In the genomic region with DNA sequence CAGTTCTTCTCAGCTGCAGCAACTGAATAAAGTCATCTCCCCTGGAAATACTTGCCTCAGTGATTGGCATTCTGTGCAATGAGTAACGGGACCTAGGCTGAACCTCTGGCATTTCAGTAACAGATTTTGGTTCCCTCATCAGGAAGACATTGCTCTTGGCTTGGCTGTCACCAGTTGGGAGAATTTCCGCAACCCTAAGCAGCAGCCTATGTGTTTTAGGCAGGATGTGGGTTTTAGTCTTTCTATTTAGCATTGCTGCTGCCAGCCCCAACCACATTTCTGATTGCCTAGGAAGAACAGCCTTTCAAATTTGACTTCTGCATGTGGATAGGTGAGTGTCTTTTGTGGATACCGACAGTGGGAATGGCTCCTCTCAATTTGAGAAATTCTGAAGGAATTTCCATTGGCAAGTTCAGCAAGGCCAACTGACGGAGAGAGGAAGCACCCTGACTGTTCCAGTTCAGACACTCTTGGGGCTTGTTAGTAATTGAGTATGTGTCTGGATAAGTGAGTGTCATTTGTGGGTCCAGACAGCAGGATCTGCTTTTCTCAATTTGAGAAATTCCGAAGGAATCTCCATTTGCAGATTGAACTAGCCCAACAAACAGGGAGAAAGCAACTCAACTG, we compare ENCODE assay signal across 11 cellular contexts. TPM values are rescaled to one million over a fixed set of nuclear protein-coding genes. Genes with fewer than 3 reads are reported as not detected.
DNase-seq lines count a peak whose midpoint lies in the region; TF ChIP-seq lines count a peak whose summit lies in the region.
"Had no signal": no experiment of that assay in that cellular context is flagged by ENCODE, and none has a peak within 500 bp of the region (broad histone marks: within the 10 kb centered on the region; RNA-seq: fewer than 3 reads in every experiment).

No MANE protein-coding gene starts in this region.

- H3K4me3 ChIP-seq in transverse colon (no peak overlapping the region), brain microvascular endothelial cell (ENCODE audit: low read depth, low read length) (no peak overlapping the region)

- 59 to 60% methylated on average over 1 to 5 of the region's 5 CpGs for WGBS in transverse colon (ENCODE audit: low coverage in 1 of 2), 2 donors

- no peaks in the 10 kb centered on the region for H3K27me3 Mint-ChIP-seq in T-helper 1 cell treated with Interleukin-12 subunit alpha and Interleukin-12 subunit beta and Interleukin-4 antibody, amounts not matched to agents 30 μg/mL and 1 μg/mL, for 36 hours (ENCODE audit: low read depth)
- H3K27me3 Mint-ChIP-seq in activated naive CD8-positive, alpha-beta T cell treated with anti-CD3 and anti-CD28 coated beads for 36 hours, result no peaks in the 10 kb centered on the region
- no peaks in the 10 kb centered on the region for H3K27me3 Mint-ChIP-seq in chondrocyte (ENCODE audit: low read depth)

- H3K9me3 Mint-ChIP-seq in T-helper 1 cell treated with Interleukin-12 subunit alpha and Interleukin-12 subunit beta and Interleukin-4 antibody, amounts not matched to agents 30 μg/mL and 1 μg/mL, for 36 hours, result no peaks in the 10 kb centered on the region
- no peaks in the 10 kb centered on the region for H3K9me3 Mint-ChIP-seq in activated naive CD8-positive, alpha-beta T cell treated with anti-CD3 and anti-CD28 coated beads for 36 hours
- no peaks in the 10 kb centered on the region for H3K9me3 Mint-ChIP-seq in chondrocyte (ENCODE audit: low read depth)

- in situ Hi-C loops in transverse colon (cut with MboI; ENCODE audit: low pct_ligation_motif_present in 1 of 4, low pct_unique_long_range_greater_than_20kb in 1 of 4, low sequenced_read_pairs in 3 of 4), result no loop called here
- in situ Hi-C loops in brain microvascular endothelial cell (cut with HindIII; ENCODE audit: low pct_ligation_motif_present, low sequenced_read_pairs), result no loop called here

- peak overlapping the region; percentile 76 for H3K27ac Mint-ChIP-seq in T-helper 1 cell treated with Interleukin-12 subunit alpha and Interleukin-12 subunit beta and Interleukin-4 antibody, amounts not matched to agents 30 μg/mL and 1 μg/mL, for 36 hours
- H3K27ac Mint-ChIP-seq in activated naive CD8-positive, alpha-beta T cell treated with anti-CD3 and anti-CD28 coated beads for 36 hours, result no peak overlapping the region
- no peak overlapping the region for H3K27ac Mint-ChIP-seq in chondrocyte (ENCODE audit: unreplicated experiment)

- peaks cover 5% of the 10 kb centered on the region for H3K36me3 Mint-ChIP-seq in T-helper 1 cell treated with Interleukin-12 subunit alpha and Interleukin-12 subunit beta and Interleukin-4 antibody, amounts not matched to agents 30 μg/mL and 1 μg/mL, for 36 hours (ENCODE audit: low read depth)
- no peaks in the 10 kb centered on the region for H3K36me3 Mint-ChIP-seq in activated naive CD8-positive, alpha-beta T cell treated with anti-CD3 and anti-CD28 coated beads for 36 hours
- no peaks in the 10 kb centered on the region for H3K36me3 Mint-ChIP-seq in chondrocyte (ENCODE audit: low read depth)

- DNase-seq in activated gamma-delta T cell treated with Interleukin-2 at 50 U/mL for 16 hours, result peak; percentile 36
- DNase-seq in activated gamma-delta T cell (lab: John Stamatoyannopoulos, UW), result no peak
- peak; percentile 12 for DNase-seq in activated naive CD8-positive, alpha-beta T cell treated with anti-CD3 and anti-CD28 coated beads for 36 hours
- peak; percentile 17 for DNase-seq in transverse colon
- DNase-seq in brain microvascular endothelial cell, result no peak
- DNase-seq in chondrocyte (ENCODE audit: low spot score), result no peak
- DNase-seq in NCI-H2107 treated with DMSO at 0.1 percent for 48 hours (lab: John Stamatoyannopoulos, UW; ENCODE audit: unreplicated experiment), result no peak
- DNase-seq: GOT3 had no signal

- H3K4me3 Mint-ChIP-seq in T-helper 1 cell treated with Interleukin-12 subunit alpha and Interleukin-12 subunit beta and Interleukin-4 antibody, amounts not matched to agents 30 μg/mL and 1 μg/mL, for 36 hours, result peak overlapping the region; percentile 70
- peak overlapping the region; percentile 19 for H3K4me3 Mint-ChIP-seq in activated naive CD8-positive, alpha-beta T cell treated with anti-CD3 and anti-CD28 coated beads for 36 hours
- no peak overlapping the region for H3K4me3 Mint-ChIP-seq in chondrocyte (ENCODE audit: unreplicated experiment)

- no peaks in the 10 kb centered on the region for H3K9me3 ChIP-seq in transverse colon

- TF ChIP-seq POLR2A in transverse colon (IDR thresholded peaks at IDR 0.05), result no peak

- peaks cover 53% of the 10 kb centered on the region for H3K4me1 Mint-ChIP-seq in T-helper 1 cell treated with Interleukin-12 subunit alpha and Interleukin-12 subunit beta and Interleukin-4 antibody, amounts not matched to agents 30 μg/mL and 1 μg/mL, for 36 hours (ENCODE audit: low read depth)
- H3K4me1 Mint-ChIP-seq in activated naive CD8-positive, alpha-beta T cell treated with anti-CD3 and anti-CD28 coated beads for 36 hours, result peaks cover 32% of the 10 kb centered on the region
- H3K4me1 Mint-ChIP-seq in chondrocyte (ENCODE audit: low read depth), result no peaks in the 10 kb centered on the region

- H3K36me3 ChIP-seq in transverse colon (no peaks in the 10 kb centered on the region), brain microvascular endothelial cell (replicated peaks) (no peaks in the 10 kb centered on the region)

- H3K27me3 ChIP-seq in transverse colon, result no peaks in the 10 kb centered on the region
- no peaks in the 10 kb centered on the region for H3K27me3 ChIP-seq in brain microvascular endothelial cell (replicated peaks)

- H3K4me1 ChIP-seq in transverse colon, result no peaks in the 10 kb centered on the region

- TF ChIP-seq CTCF in transverse colon (IDR thresholded peaks at IDR 0.05) (no peak), brain microvascular endothelial cell (IDR thresholded peaks at IDR 0.05; ENCODE audit: low read depth, low read length, missing control alignments) (no peak), chondrocyte (IDR thresholded peaks at IDR 0.05) (no peak)

- intact Hi-C loops in transverse colon (cut with DNase I; ENCODE audit: low total_unique reads), result no loop called here

- no peak overlapping the region for H3K27ac ChIP-seq in transverse colon
- H3K27ac ChIP-seq in brain microvascular endothelial cell, result no peak overlapping the region

- TF ChIP-seq EP300 in transverse colon (IDR thresholded peaks at IDR 0.05; ENCODE audit: low read depth), result no peak

RNA-seq across cellular contexts. Expression of a gene that starts 19.0 kb away (rescaled TPM):
- total RNA-seq in activated naive CD8-positive, alpha-beta T cell treated with anti-CD3 and anti-CD28 coated beads for 36 hours, result not detected
- total RNA-seq in transverse colon (not detected), chondrocyte (0.62 to 0.67 TPM in 2 of 3 replicates, not detected in the other)
- total RNA-seq: right cardiac atrium; T-helper 1 cell treated with Interleukin-12 subunit alpha and Interleukin-12 subunit beta and Interleukin-4 antibody, amounts not matched to agents 30 ng/mL and 1 ng/mL, for 36 hours had no signal

RNA-seq across cellular contexts. Expression of a gene that starts 20.1 kb away (rescaled TPM):
- under 1 TPM; 0.14 TPM for total RNA-seq in activated naive CD8-positive, alpha-beta T cell treated with anti-CD3 and anti-CD28 coated beads for 36 hours
- total RNA-seq in transverse colon (1 to 10 TPM in 1 of 4 donors, under 1 TPM in 1, not detected in 2; 0.27 to 1.4 TPM), chondrocyte (not detected in 3 replicates)

RNA-seq across cellular contexts. Expression of a gene that starts 47.8 kb away (rescaled TPM):
- not detected for total RNA-seq in activated naive CD8-positive, alpha-beta T cell treated with anti-CD3 and anti-CD28 coated beads for 36 hours
- total RNA-seq in transverse colon (not detected), chondrocyte (not detected in 3 replicates)
- total RNA-seq: right cardiac atrium; T-helper 1 cell treated with Interleukin-12 subunit alpha and Interleukin-12 subunit beta and Interleukin-4 antibody, amounts not matched to agents 30 ng/mL and 1 ng/mL, for 36 hours had no signal

RNA-seq across cellular contexts. Expression of a gene that starts 59.3 kb away (rescaled TPM):
- total RNA-seq in activated naive CD8-positive, alpha-beta T cell treated with anti-CD3 and anti-CD28 coated beads for 36 hours, result not detected
- total RNA-seq in transverse colon (not detected), chondrocyte (not detected in 3 replicates)

Comparison
In these comparisons a context has a peak if more than half of its experiments do, and no peak if none do; other contexts are left out.
1. DNase-seq: peak in activated gamma-delta T cell treated with Interleukin-2 at 50 U/mL for 16 hours (single experiment), activated naive CD8-positive, alpha-beta T cell treated with anti-CD3 and anti-CD28 coated beads for 36 hours (single experiment) and transverse colon (single experiment); none in activated gamma-delta T cell (single experiment), brain microvascular endothelial cell (single experiment), chondrocyte (single experiment) and NCI-H2107 treated with DMSO at 0.1 percent for 48 hours (single experiment).